ENCODE assay signal across 13 cellular contexts in genomic region chr4:17636341-17636695, GRCh38. TPM values are rescaled to one million over a fixed set of nuclear protein-coding genes. Genes with fewer than 3 reads are reported as not detected.
DNase-seq lines count a peak whose midpoint lies in the region; ATAC-seq, FAIRE-seq and TF ChIP-seq lines count a peak whose summit lies in the region.
"Had no signal": no experiment of that assay in that cellular context is flagged by ENCODE, and none has a peak within 500 bp of the region (broad histone marks: within the 10 kb centered on the region; RNA-seq: fewer than 3 reads in every experiment).

No MANE protein-coding gene starts in this region.

- in situ Hi-C loops in GM12878 (cut with MboI), result loop anchor here (5.0 to 10.0 kb wide), 2 partner anchors 89 to 958 kb away; no protein-coding TSS in a partner anchor

- no peaks in the 10 kb centered on the region for H3K9me3 ChIP-seq in GM12878 (replicated peaks; ENCODE audit: control insufficient read depth, insufficient read depth, low read length)
- H3K9me3 ChIP-seq in vagina, result no peaks in the 10 kb centered on the region
- H3K9me3 ChIP-seq: gastroesophageal sphincter, MG63 had no signal

- no peaks in the 10 kb centered on the region for H3K4me1 Mint-ChIP-seq in nephron progenitor cell
- H3K4me1 Mint-ChIP-seq in activated T-cell treated with anti-CD3 and anti-CD28 coated beads, Interleukin-2, amount 50 U/mL, for 4 hours (ENCODE audit: low read depth), result no peaks in the 10 kb centered on the region
- H3K4me1 Mint-ChIP-seq in activated CD4-positive, alpha-beta memory T cell treated with anti-CD3 and anti-CD28 coated beads, Interleukin-2, amount 10 ng/mL, durations not matched to agents 7 days and 5 days, result no peaks in the 10 kb centered on the region
- H3K4me1 Mint-ChIP-seq: neural crest cell had no signal

- H3K4me1 ChIP-seq in GM12878 (ENCODE audit: control insufficient read depth, insufficient read depth, low read length), result no peaks in the 10 kb centered on the region
- no peaks in the 10 kb centered on the region for H3K4me1 ChIP-seq in vagina

- POLR2A ChIA-PET in GM12878 (lab: Charles Lee), result interaction anchor here (0.6 kb wide), 1 partner anchor 43 kb away, joined by 4 read pairs; no protein-coding TSS in a partner anchor
- POLR2A ChIA-PET in activated CD4-positive, alpha-beta memory T cell treated with anti-CD3 and anti-CD28 coated beads, Interleukin-2, amount 10 ng/mL, durations not matched to agents 7 days and 5 days (lab: Charles Lee), result interaction anchor here (0.9 to 2.0 kb wide), 2 partner anchors 22 to 87 kb away, joined by 3 to 6 read pairs; partner anchors contain the start of gene MED28

- no peaks in the 10 kb centered on the region for H3K79me2 ChIP-seq in GM12878 (ENCODE audit: control insufficient read depth, insufficient read depth, low read length)

- 87% methylated on average over 17 of the region's 17 CpGs for WGBS in GM12878 (ENCODE audit: insufficient coverage, insufficient replicate concordance, low lambda C conversion rate, missing lambda C conversion rate)

- no TSS peak for BruUV-seq in GM12878 (replicated peaks; lab: Mats Ljungman, UMichigan)

- H3K36me3 ChIP-seq in GM12878 (ENCODE audit: control insufficient read depth in 2 of 2, insufficient read depth in 2 of 2, low read length in 1 of 2) (peaks cover 0 to 4% of the 10 kb centered on the region in 2 experiments; a peak in 3 of 4 replicates), vagina (peaks cover 0 to 30% of the 10 kb centered on the region in 2 donors)

- DNase-seq in GM12878 (ENCODE audit: low read depth, low spot score) (no peak), nephron progenitor cell (no peak), vagina (ENCODE audit: extremely low spot score in 2 of 2) (no peak)
- no peak for DNase-seq in activated T-cell treated with anti-CD3 and anti-CD28 coated beads, Interleukin-2, amount 50 U/mL, for 4 hours
- DNase-seq in activated CD4-positive, alpha-beta memory T cell treated with anti-CD3 and anti-CD28 coated beads, Interleukin-2, amount 10 ng/mL, durations not matched to agents 7 days and 5 days, result no peak

- peaks cover 7% of the 10 kb centered on the region for H3K9me3 Mint-ChIP-seq in nephron progenitor cell
- no peaks in the 10 kb centered on the region for H3K9me3 Mint-ChIP-seq in activated T-cell treated with anti-CD3 and anti-CD28 coated beads, Interleukin-2, amount 50 U/mL, for 4 hours
- H3K9me3 Mint-ChIP-seq in activated CD4-positive, alpha-beta memory T cell treated with anti-CD3 and anti-CD28 coated beads, Interleukin-2, amount 10 ng/mL, durations not matched to agents 7 days and 5 days, result no peaks in the 10 kb centered on the region
- H3K9me3 Mint-ChIP-seq: neural crest cell had no signal

- H3K27me3 ChIP-seq in GM12878 (replicated peaks in 1 of 2; ENCODE audit: control insufficient read depth in 2 of 2, insufficient read depth in 2 of 2, low read length in 1 of 2) (no peaks in the 10 kb centered on the region), vagina (no peaks in the 10 kb centered on the region)
- H3K27me3 ChIP-seq: brain microvascular endothelial cell, gastroesophageal sphincter, MG63 had no signal

- H3K36me3 Mint-ChIP-seq in nephron progenitor cell (ENCODE audit: low read depth), result peaks cover 45% of the 10 kb centered on the region
- H3K36me3 Mint-ChIP-seq in activated T-cell treated with anti-CD3 and anti-CD28 coated beads, Interleukin-2, amount 50 U/mL, for 4 hours (ENCODE audit: insufficient read depth), result peaks cover 15% of the 10 kb centered on the region
- peaks cover 32% of the 10 kb centered on the region for H3K36me3 Mint-ChIP-seq in activated CD4-positive, alpha-beta memory T cell treated with anti-CD3 and anti-CD28 coated beads, Interleukin-2, amount 10 ng/mL, durations not matched to agents 7 days and 5 days (ENCODE audit: low read depth)

- H3K27ac ChIP-seq in GM12878 (ENCODE audit: control insufficient read depth, insufficient read depth), result no peak overlapping the region
- no peak overlapping the region for H3K27ac ChIP-seq in vagina
- H3K27ac ChIP-seq: brain microvascular endothelial cell, gastroesophageal sphincter had no signal

- TF ChIP-seq CTCF in GM12878 (IDR thresholded peaks at IDR 0.05 in 2 of 3, conservative IDR thresholded peaks at IDR 0.05 in 1 of 3; ENCODE audit: control insufficient read depth in 2 of 3, extremely low read depth in 1 of 3, insufficient read depth in 1 of 3, low read depth in 3 of 3, low read length in 3 of 3) (no peak), nephron progenitor cell (IDR thresholded peaks at IDR 0.05) (no peak), vagina (IDR thresholded peaks at IDR 0.05) (no peak)

- no peak overlapping the region for H3K4me3 Mint-ChIP-seq in nephron progenitor cell
- no peak overlapping the region for H3K4me3 Mint-ChIP-seq in activated T-cell treated with anti-CD3 and anti-CD28 coated beads, Interleukin-2, amount 50 U/mL, for 4 hours
- H3K4me3 Mint-ChIP-seq in activated CD4-positive, alpha-beta memory T cell treated with anti-CD3 and anti-CD28 coated beads, Interleukin-2, amount 10 ng/mL, durations not matched to agents 7 days and 5 days, result no peak overlapping the region
- H3K4me3 Mint-ChIP-seq: neural crest cell had no signal

- SMC1A ChIA-PET in GM12878 (lab: Charles Lee; ENCODE audit: uncharacterized antibody, unreplicated experiment), result interaction anchor here (0.6 to 3.8 kb wide), 5 partner anchors 40 to 169 kb away, joined by 3 to 32 read pairs (median 7); no protein-coding TSS in a partner anchor

- H3K27me3 Mint-ChIP-seq in nephron progenitor cell (ENCODE audit: low read depth, poor library complexity), result no peaks in the 10 kb centered on the region
- no peaks in the 10 kb centered on the region for H3K27me3 Mint-ChIP-seq in activated T-cell treated with anti-CD3 and anti-CD28 coated beads, Interleukin-2, amount 50 U/mL, for 4 hours (ENCODE audit: low read depth)
- H3K27me3 Mint-ChIP-seq in activated CD4-positive, alpha-beta memory T cell treated with anti-CD3 and anti-CD28 coated beads, Interleukin-2, amount 10 ng/mL, durations not matched to agents 7 days and 5 days, result no peaks in the 10 kb centered on the region

- intact Hi-C loops in GM12878 (cut with micrococcal nuclease; ENCODE audit: unreplicated experiment) (loop anchor here (2.0 to 5.0 kb wide), 2 partner anchors 172 to 956 kb away; no protein-coding TSS in a partner anchor), vagina (cut with DNase I) (loop anchor here (10.0 kb wide), 1 partner anchor 92 kb away; no protein-coding TSS in a partner anchor)

- peak overlapping the region; percentile 78 for H3K27ac Mint-ChIP-seq in nephron progenitor cell
- no peak overlapping the region for H3K27ac Mint-ChIP-seq in activated CD4-positive, alpha-beta memory T cell treated with anti-CD3 and anti-CD28 coated beads, Interleukin-2, amount 10 ng/mL, durations not matched to agents 7 days and 5 days

- no peak overlapping the region for H2AFZ ChIP-seq in GM12878 (ENCODE audit: control insufficient read depth, low read depth, low read length)

- RAD21 ChIA-PET in GM12878 (lab: Charles Lee; ENCODE audit: unreplicated experiment), result interaction anchor here (3.7 kb wide), 1 partner anchor 87 kb away, joined by 17 read pairs; no protein-coding TSS in a partner anchor

- no peak for TF ChIP-seq EP300 in GM12878 (IDR thresholded peaks at IDR 0.05; ENCODE audit: borderline replicate concordance in 1 of 2, control insufficient read depth in 1 of 2, low read depth in 2 of 2, low read length in 2 of 2)

- TF ChIP-seq RAD21 in GM12878 (IDR thresholded peaks at IDR 0.05; ENCODE audit: insufficient read depth, low read depth, low read length), result no peak

- H3K9ac ChIP-seq in GM12878 (ENCODE audit: control insufficient read depth, insufficient read depth, low read length), result no peak overlapping the region

- FAIRE-seq in GM12878 (lab: Jason Lieb, UNC), result no peak

- ATAC-seq in GM19455 (IDR thresholded peaks at IDR 0.05; ENCODE audit: unreplicated experiment), result peak; percentile 11
- peak; percentile 12 for ATAC-seq in HG02852 (IDR thresholded peaks at IDR 0.05; ENCODE audit: unreplicated experiment)
- peak; percentile 26 for ATAC-seq in GM12878
- ATAC-seq in activated T-cell treated with anti-CD3 and anti-CD28 coated beads, Interleukin-2, amount 50 U/mL, for 4 hours, result no peak
- no peak for ATAC-seq in GM21447 (IDR thresholded peaks at IDR 0.05; ENCODE audit: unreplicated experiment)

- TF ChIP-seq POLR2A in GM12878 (IDR thresholded peaks at IDR 0.05; ENCODE audit: low read depth, low read length) (no peak), vagina (IDR thresholded peaks at IDR 0.05) (no peak)

- no peak overlapping the region for H3K4me2 ChIP-seq in GM12878 (ENCODE audit: control insufficient read depth, insufficient read depth)
- H3K4me2 ChIP-seq: smooth muscle cell had no signal

- CTCF ChIA-PET in GM12878 (lab: Yijun Ruan, JAX), result interaction anchor here (0.9 to 4.9 kb wide), 8 partner anchors 11 to 172 kb away, joined by 3 to 70 read pairs (median 4); no protein-coding TSS in a partner anchor
- CTCF ChIA-PET in activated CD4-positive, alpha-beta memory T cell treated with anti-CD3 and anti-CD28 coated beads, Interleukin-2, amount 10 ng/mL, durations not matched to agents 7 days and 5 days (lab: Charles Lee), result interaction anchor here (0.5 to 4.2 kb wide), 8 partner anchors 15 to 172 kb away, joined by 3 to 35 read pairs (median 4); no protein-coding TSS in a partner anchor

- no peaks in the 10 kb centered on the region for H4K20me1 ChIP-seq in GM12878 (ENCODE audit: control insufficient read depth, insufficient read depth)

- no peak overlapping the region for H3K4me3 ChIP-seq in GM12878
- H3K4me3 ChIP-seq in vagina, result no peak overlapping the region
- H3K4me3 ChIP-seq: gastroesophageal sphincter, MG63, smooth muscle cell had no signal

RNA-seq across cellular contexts. Expression of gene MED28, which starts 21.9 kb away (rescaled TPM):
- total RNA-seq in GM12878 (2013; cell fraction: nucleolus; rRNA removed), result 59.3 and 62.7 TPM in 2 replicates
- total RNA-seq in GM12878 (2014; rRNA removed) (19.3 and 19.9 TPM in 2 replicates), GM12878 (2014; rRNA removed; fragmentation: Illumina TruSeq; extraction: Trizol) (46.2 and 56.0 TPM in 2 replicates), GM12878 (2021) (71.4 and 72.7 TPM in 2 replicates), vagina (14.0 TPM)
- 10.9 TPM for polyA plus RNA-seq in GM12878 (2011; ENCODE audit: low read depth)
- polyA plus RNA-seq in GM12878 (2011; rRNA removed) (48.0 and 54.6 TPM in 2 replicates), GM12878 (2014; fragmentation: Illumina TruSeq; extraction: Trizol) (18.6 and 22.6 TPM in 2 replicates), GM12878 (2014; fragmentation: Nextera tagmentation; extraction: Ambion mirVana) (10 to 100 TPM; 44.4 to 77.4 TPM), GM12878 (2014; rRNA removed) (32.6 and 51.7 TPM in 2 replicates), GM12878 (2016; fragmentation: Nextera tagmentation; extraction: Ambion mirVana) (10 to 100 TPM; 64.5 to 71.0 TPM)
- 17.8 and 21.4 TPM in 2 replicates for polyA plus RNA-seq in GM12878 (2011; cell fraction: cytosol; rRNA removed)
- 20.1 and 22.0 TPM in 2 replicates for polyA plus RNA-seq in GM12878 (2011; cell fraction: nucleus; rRNA removed)
- 48.2 and 54.3 TPM in 2 replicates for polyA plus RNA-seq in GM12878 (2012)
- polyA minus RNA-seq in GM12878 (2011; rRNA and poly(A)+ RNA removed), result 17.3 and 21.6 TPM in 2 replicates
- 19.1 and 33.7 TPM in 2 replicates for polyA minus RNA-seq in GM12878 (2011; cell fraction: cytosol; rRNA and poly(A)+ RNA removed)
- polyA minus RNA-seq in GM12878 (2011; cell fraction: nucleus; rRNA and poly(A)+ RNA removed), result 19.0 and 25.4 TPM in 2 replicates
- 10 to 100 TPM; 56.9 to 60.8 (median 60.2) TPM for total RNA-seq in activated T-cell treated with anti-CD3 and anti-CD28 coated beads, Interleukin-2, amount 50 U/mL, for 4 hours
- total RNA-seq in activated CD4-positive, alpha-beta memory T cell treated with anti-CD3 and anti-CD28 coated beads, Interleukin-2, amount 10 ng/mL, durations not matched to agents 7 days and 5 days, result 10 to 100 TPM; 48.6 to 49.9 TPM

RNA-seq across cellular contexts. Expression of gene LAP3, which starts 59.3 kb away (rescaled TPM):
- total RNA-seq in GM12878 (2013; cell fraction: nucleolus; rRNA removed), result 88.9 and 91.1 TPM in 2 replicates
- total RNA-seq in GM12878 (2014; rRNA removed) (168 and 206 TPM in 2 replicates), GM12878 (2014; rRNA removed; fragmentation: Illumina TruSeq; extraction: Trizol) (217 and 228 TPM in 2 replicates), GM12878 (2021) (134 and 135 TPM in 2 replicates), vagina (77.6 TPM)
- 145 TPM for polyA plus RNA-seq in GM12878 (2011; ENCODE audit: low read depth)
- polyA plus RNA-seq in GM12878 (2011; rRNA removed) (202 and 218 TPM in 2 replicates), GM12878 (2014; fragmentation: Illumina TruSeq; extraction: Trizol) (210 and 227 TPM in 2 replicates), GM12878 (2014; fragmentation: Nextera tagmentation; extraction: Ambion mirVana) (100 to 1,000 TPM; 153 to 206 TPM), GM12878 (2014; rRNA removed) (131 and 154 TPM in 2 replicates), GM12878 (2016; fragmentation: Nextera tagmentation; extraction: Ambion mirVana) (100 to 1,000 TPM; 245 to 249 TPM)
- polyA plus RNA-seq in GM12878 (2011; cell fraction: cytosol; rRNA removed), result 140 and 153 TPM in 2 replicates
- 109 and 118 TPM in 2 replicates for polyA plus RNA-seq in GM12878 (2011; cell fraction: nucleus; rRNA removed)
- 148 and 170 TPM in 2 replicates for polyA plus RNA-seq in GM12878 (2012)
- 141 and 160 TPM in 2 replicates for polyA minus RNA-seq in GM12878 (2011; rRNA and poly(A)+ RNA removed)
- 60.9 and 81.1 TPM in 2 replicates for polyA minus RNA-seq in GM12878 (2011; cell fraction: cytosol; rRNA and poly(A)+ RNA removed)
- polyA minus RNA-seq in GM12878 (2011; cell fraction: nucleus; rRNA and poly(A)+ RNA removed), result 52.6 and 83.4 TPM in 2 replicates
- 100 to 1,000 TPM; 101 to 106 (median 104) TPM for total RNA-seq in activated T-cell treated with anti-CD3 and anti-CD28 coated beads, Interleukin-2, amount 50 U/mL, for 4 hours
- 100 to 1,000 TPM; 180 to 182 TPM for total RNA-seq in activated CD4-positive, alpha-beta memory T cell treated with anti-CD3 and anti-CD28 coated beads, Interleukin-2, amount 10 ng/mL, durations not matched to agents 7 days and 5 days

Comparison
In these comparisons a context has a peak if more than half of its experiments do, and no peak if none do; other contexts are left out.
1. ATAC-seq: peak in GM19455 (single experiment), HG02852 (single experiment) and GM12878 (single experiment); none in activated T-cell treated with anti-CD3 and anti-CD28 coated beads, Interleukin-2, amount 50 U/mL, for 4 hours (0 of 2) and GM21447 (single experiment).